4 cellular contexts compared by ENCODE assay signal in the genomic region with DNA sequence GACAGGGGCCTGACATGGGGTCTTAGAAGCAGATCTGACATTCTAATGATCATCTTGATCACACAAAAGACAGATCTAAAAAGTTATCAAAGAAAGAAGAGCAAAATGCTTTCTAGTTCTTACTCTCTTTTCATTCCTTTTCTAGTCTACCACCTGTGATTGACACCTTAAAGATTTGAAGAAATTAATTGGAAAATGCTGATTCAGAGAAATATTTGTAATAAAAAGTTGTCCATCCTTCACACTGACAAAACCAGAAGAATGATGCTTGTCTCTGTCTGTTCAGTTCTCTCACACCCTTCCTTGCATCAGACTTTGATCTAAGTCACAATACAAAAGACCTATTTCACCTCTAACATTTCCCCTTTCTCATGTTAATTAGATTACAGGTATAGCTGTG.
TF ChIP-seq lines count a peak whose summit lies in the region.

No MANE protein-coding gene starts in this region.

TF ChIP-seq in HepG2, 621 proteins besides CTCF, POLR2A, EP300 and RAD21:
- TF ChIP-seq ZNF264 (CRISPR knock-in tag; IDR thresholded peaks at IDR 0.05) = no peak
- no peak for TF ChIP-seq ZNF335 (CRISPR knock-in tag; IDR thresholded peaks at IDR 0.05)
- TF ChIP-seq MAFK (conservative IDR thresholded peaks at IDR 0.05 in 1 of 2, IDR thresholded peaks at IDR 0.05 in 1 of 2; ENCODE audit: low read length in 2 of 2) = peak in 1 of 2 experiments; percentile 78; a peak in 3 of 4 replicates
- TF ChIP-seq, protein P1, sequence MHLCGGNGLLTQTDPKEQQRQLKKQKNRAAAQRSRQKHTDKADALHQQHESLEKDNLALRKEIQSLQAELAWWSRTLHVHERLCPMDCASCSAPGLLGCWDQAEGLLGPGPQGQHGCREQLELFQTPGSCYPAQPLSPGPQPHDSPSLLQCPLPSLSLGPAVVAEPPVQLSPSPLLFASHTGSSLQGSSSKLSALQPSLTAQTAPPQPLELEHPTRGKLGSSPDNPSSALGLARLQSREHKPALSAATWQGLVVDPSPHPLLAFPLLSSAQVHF (CRISPR knock-in tag; IDR thresholded peaks at IDR 0.05) = no peak
- peak; percentile 64 for TF ChIP-seq MAFF (IDR thresholded peaks at IDR 0.05; ENCODE audit: low read depth, low read length)
- TF ChIP-seq ZNF17 (CRISPR knock-in tag; IDR thresholded peaks at IDR 0.05) = no peak
- no peak for TF ChIP-seq TCF7L2 (IDR thresholded peaks at IDR 0.05; ENCODE audit: low read depth, low read length)
- no peak for TF ChIP-seq SOX6 (IDR thresholded peaks at IDR 0.05)
- TF ChIP-seq SOX6 (CRISPR knock-in tag; IDR thresholded peaks at IDR 0.05) = no peak
- TF ChIP-seq, protein P2, sequence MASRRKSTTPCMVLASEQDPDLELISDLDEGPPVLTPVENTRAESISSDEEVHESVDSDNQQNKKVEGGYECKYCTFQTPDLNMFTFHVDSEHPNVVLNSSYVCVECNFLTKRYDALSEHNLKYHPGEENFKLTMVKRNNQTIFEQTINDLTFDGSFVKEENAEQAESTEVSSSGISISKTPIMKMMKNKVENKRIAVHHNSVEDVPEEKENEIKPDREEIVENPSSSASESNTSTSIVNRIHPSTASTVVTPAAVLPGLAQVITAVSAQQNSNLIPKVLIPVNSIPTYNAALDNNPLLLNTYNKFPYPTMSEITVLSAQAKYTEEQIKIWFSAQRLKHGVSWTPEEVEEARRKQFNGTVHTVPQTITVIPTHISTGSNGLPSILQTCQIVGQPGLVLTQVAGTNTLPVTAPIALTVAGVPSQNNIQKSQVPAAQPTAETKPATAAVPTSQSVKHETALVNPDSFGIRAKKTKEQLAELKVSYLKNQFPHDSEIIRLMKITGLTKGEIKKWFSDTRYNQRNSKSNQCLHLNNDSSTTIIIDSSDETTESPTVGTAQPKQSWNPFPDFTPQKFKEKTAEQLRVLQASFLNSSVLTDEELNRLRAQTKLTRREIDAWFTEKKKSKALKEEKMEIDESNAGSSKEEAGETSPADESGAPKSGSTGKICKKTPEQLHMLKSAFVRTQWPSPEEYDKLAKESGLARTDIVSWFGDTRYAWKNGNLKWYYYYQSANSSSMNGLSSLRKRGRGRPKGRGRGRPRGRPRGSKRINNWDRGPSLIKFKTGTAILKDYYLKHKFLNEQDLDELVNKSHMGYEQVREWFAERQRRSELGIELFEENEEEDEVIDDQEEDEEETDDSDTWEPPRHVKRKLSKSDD (CRISPR knock-in tag; IDR thresholded peaks at IDR 0.05; ENCODE audit: low read depth) = no peak
- no peak for TF ChIP-seq ZNF703 (CRISPR knock-in tag; IDR thresholded peaks at IDR 0.05; ENCODE audit: borderline replicate concordance)
TF ChIP-seq in HepG2: peak in this region for 2.

TF ChIP-seq in A549, 52 proteins besides CTCF, POLR2A, EP300 and RAD21:
- TF ChIP-seq PHF8 (IDR thresholded peaks at IDR 0.05; ENCODE audit: borderline replicate concordance, low read depth) = no peak
- peak; percentile 54 for TF ChIP-seq MAFK (IDR thresholded peaks at IDR 0.05; ENCODE audit: partially characterized antibody)

TF ChIP-seq in IMR-90, 13 proteins besides CTCF, POLR2A, EP300 and RAD21:
- TF ChIP-seq, protein P3, sequence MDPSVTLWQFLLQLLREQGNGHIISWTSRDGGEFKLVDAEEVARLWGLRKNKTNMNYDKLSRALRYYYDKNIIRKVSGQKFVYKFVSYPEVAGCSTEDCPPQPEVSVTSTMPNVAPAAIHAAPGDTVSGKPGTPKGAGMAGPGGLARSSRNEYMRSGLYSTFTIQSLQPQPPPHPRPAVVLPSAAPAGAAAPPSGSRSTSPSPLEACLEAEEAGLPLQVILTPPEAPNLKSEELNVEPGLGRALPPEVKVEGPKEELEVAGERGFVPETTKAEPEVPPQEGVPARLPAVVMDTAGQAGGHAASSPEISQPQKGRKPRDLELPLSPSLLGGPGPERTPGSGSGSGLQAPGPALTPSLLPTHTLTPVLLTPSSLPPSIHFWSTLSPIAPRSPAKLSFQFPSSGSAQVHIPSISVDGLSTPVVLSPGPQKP (IDR thresholded peaks at IDR 0.05; ENCODE audit: borderline replicate concordance, low read depth, low read length) = no peak
- TF ChIP-seq MAFK (IDR thresholded peaks at IDR 0.05; ENCODE audit: low read depth, low read length) = peak; percentile 62

TF ChIP-seq in K562, 482 proteins besides CTCF, POLR2A, EP300 and RAD21:
- no peak for TF ChIP-seq ZNF785 (CRISPR knock-in tag; IDR thresholded peaks at IDR 0.05)
- TF ChIP-seq ZNF316 (IDR thresholded peaks at IDR 0.05) = peak; percentile 56; the same call in 1 of the 2 replicates
- no peak for TF ChIP-seq CHCHD3 (CRISPR knock-in tag; IDR thresholded peaks at IDR 0.05)
- TF ChIP-seq, protein P4, sequence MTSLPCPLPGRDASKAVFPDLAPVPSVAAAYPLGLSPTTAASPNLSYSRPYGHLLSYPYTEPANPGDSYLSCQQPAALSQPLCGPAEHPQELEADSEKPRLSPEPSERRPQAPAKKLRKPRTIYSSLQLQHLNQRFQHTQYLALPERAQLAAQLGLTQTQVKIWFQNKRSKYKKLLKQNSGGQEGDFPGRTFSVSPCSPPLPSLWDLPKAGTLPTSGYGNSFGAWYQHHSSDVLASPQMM (CRISPR knock-in tag; IDR thresholded peaks at IDR 0.05) = no peak
- 0 out of 2 replicates have a peak, but pooled peaks have one; percentile 9 for TF ChIP-seq MAFF (IDR thresholded peaks at IDR 0.05; ENCODE audit: low read length)
- no peak for TF ChIP-seq SRSF7 (optimal IDR thresholded peaks at IDR 0.05; ENCODE audit: low read depth, low read length)
- TF ChIP-seq NR4A1 (CRISPR knock-in tag; IDR thresholded peaks at IDR 0.05) = no peak
- TF ChIP-seq NR4A1 (tag; IDR thresholded peaks at IDR 0.05) = no peak
- TF ChIP-seq C11orf30 (IDR thresholded peaks at IDR 0.05; ENCODE audit: low read depth) = 0 out of 2 replicates have a peak, but pooled peaks have one; percentile 15
- no peak for TF ChIP-seq ZNF695 (CRISPR knock-in tag; IDR thresholded peaks at IDR 0.05)
- TF ChIP-seq COPS2 (conservative IDR thresholded peaks at IDR 0.05) = no peak
